Comparison of ENCODE assay signal across 14 cellular contexts in genomic region chr7:142754681-142755575, GRCh38. TPM values are rescaled to one million over a fixed set of nuclear protein-coding genes. Genes with fewer than 3 reads are reported as not detected.
DNase-seq lines count a peak whose midpoint lies in the region; ATAC-seq, FAIRE-seq and TF ChIP-seq lines count a peak whose summit lies in the region.
"Had no signal": no experiment of that assay in that cellular context is flagged by ENCODE, and none has a peak within 500 bp of the region (broad histone marks: within the 10 kb centered on the region; RNA-seq: fewer than 3 reads in every experiment).

No MANE protein-coding gene starts in this region.

- POLR2A ChIA-PET in PC-3 (lab: Charles Lee; ENCODE audit: unreplicated experiment), result no interaction called here

- CTCF ChIA-PET in PC-3 (lab: Charles Lee), result no interaction called here

- H3K4me1 ChIP-seq in PC-3 (ENCODE audit: insufficient read depth, low read length) (peaks cover 5% of the 10 kb centered on the region; the same call in 1 of the 2 replicates), pancreas (peaks cover 0 to 15% (median 10%) of the 10 kb centered on the region in 3 donors)
- H3K4me1 ChIP-seq: BLaER1, SJCRH30 had no signal

- H3K9me2 ChIP-seq in PC-3 (replicated peaks; ENCODE audit: low read length), result no peaks in the 10 kb centered on the region

- DNase-seq in HT1080 (ENCODE audit: low read depth) (peak; percentile 41), PC-3 (peak; percentile 44), cerebellum (ENCODE audit: low spot score) (peak; percentile 66), pancreas (peak in 2 of 6 donors; percentile 69 to 72), MG63 (no peak)
- no peak for DNase-seq in effector CD4-positive, alpha-beta T cell
- DNase-seq: CD8-positive, alpha-beta memory T cell; NCI-H1436 treated with DMSO at 0.1 percent for 48 hours; NCI-H345; RPMI8226; SJCRH30 had no signal

- H3K4me3 ChIP-seq in PC-3 (ENCODE audit: low read length), result no peak overlapping the region
- no peak overlapping the region for H3K4me3 ChIP-seq in pancreas
- H3K4me3 ChIP-seq in MG63, result no peak overlapping the region
- H3K4me3 ChIP-seq: BLaER1, SJCRH30 had no signal

- no peak overlapping the region for H3K4me2 ChIP-seq in PC-3 (ENCODE audit: low read length)
- H3K4me2 ChIP-seq: BLaER1 had no signal

- BruUV-seq in PC-3 (replicated peaks; lab: Mats Ljungman, UMichigan), result no TSS peak

- H3K27ac ChIP-seq in PC-3 (ENCODE audit: low read length), result no peak overlapping the region
- peak overlapping the region in 3 of 4 donors; percentile 16 to 91 (median 42) for H3K27ac ChIP-seq in pancreas
- H3K27ac ChIP-seq: BLaER1, SJCRH30 had no signal

- no peaks in the 10 kb centered on the region for H3F3A ChIP-seq in PC-3 (ENCODE audit: low read length, unreplicated experiment)

- H3K36me3 ChIP-seq in PC-3 (ENCODE audit: low read depth, low read length) (no peaks in the 10 kb centered on the region), pancreas (peaks cover 0 to 14% (median 0%) of the 10 kb centered on the region in 3 donors), MG63 (no peaks in the 10 kb centered on the region)
- H3K36me3 ChIP-seq: BLaER1, SJCRH30 had no signal

- TF ChIP-seq CTCF in PC-3 (conservative IDR thresholded peaks at IDR 0.05; ENCODE audit: low read depth, low read length) (no peak), pancreas (IDR thresholded peaks at IDR 0.05) (no peak)

- H3K9me3 ChIP-seq in PC-3 (ENCODE audit: low read length) (no peaks in the 10 kb centered on the region), pancreas (no peaks in the 10 kb centered on the region), MG63 (no peaks in the 10 kb centered on the region)
- H3K9me3 ChIP-seq: BLaER1, SJCRH30 had no signal

- H2AFZ ChIP-seq in PC-3 (ENCODE audit: low read length), result no peak overlapping the region

- H3K9ac ChIP-seq in PC-3 (ENCODE audit: low read length), result no peak overlapping the region
- H3K9ac ChIP-seq: BLaER1 had no signal

- H4K20me1 ChIP-seq in PC-3 (ENCODE audit: low read length), result no peaks in the 10 kb centered on the region
- H4K20me1 ChIP-seq: BLaER1 had no signal

- 31 to 47% methylated on average over 10 of the region's 10 CpGs for WGBS in pancreas, 2 donors

- intact Hi-C loops in PC-3 (cut with micrococcal nuclease) (no loop called here), pancreas (cut with DNase I) (no loop called here)

- FAIRE-seq in pancreas (lab: Jason Lieb, UNC), result no peak

- H3K79me2 ChIP-seq in PC-3 (ENCODE audit: low read length), result no peaks in the 10 kb centered on the region

- H3K27me3 ChIP-seq in PC-3 (ENCODE audit: low read length) (peaks cover 34% of the 10 kb centered on the region), pancreas (no peaks in the 10 kb centered on the region), MG63 (no peaks in the 10 kb centered on the region)
- H3K27me3 ChIP-seq: BLaER1, SJCRH30 had no signal

- peak; percentile 88 for ATAC-seq in PC-3
- ATAC-seq in pancreas, result peak; percentile 18 to 37 (median 28)
- no peak for ATAC-seq in GM21360 (IDR thresholded peaks at IDR 0.05; ENCODE audit: unreplicated experiment)

RNA-seq across cellular contexts. Expression of gene PRSS1, which starts 5.7 kb away (rescaled TPM):
- total RNA-seq in HT1080 (2014; rRNA removed; shearing (Covaris generic)), result not detected in 2 replicates
- not detected in 2 replicates for polyA plus RNA-seq in HT1080 (2015; cell fraction: cytosol; rRNA removed)
- not detected in 2 replicates for polyA plus RNA-seq in HT1080 (2015; cell fraction: nucleus; rRNA removed)
- total RNA-seq in PC-3 (2014; rRNA removed), result not detected in 2 replicates
- not detected for total RNA-seq in cerebellum
- total RNA-seq in pancreas, result over 10,000 TPM; 23,499 to 66,172 (median 43,326) TPM
- polyA plus RNA-seq in pancreas, result over 10,000 TPM; 22,582 to 45,101 TPM
- not detected in 2 replicates for total RNA-seq in MG63 (2014; rRNA removed; shearing (Covaris generic); ENCODE audit: low replicate concordance)
- total RNA-seq: CD8-positive, alpha-beta memory T cell; SJCRH30 had no signal
- polyA plus RNA-seq: CD8-positive, alpha-beta memory T cell; IgD-negative memory B cell had no signal

RNA-seq across cellular contexts. Expression of gene PRSS2, which starts 15.8 kb away (rescaled TPM):
- total RNA-seq in HT1080 (2014; rRNA removed; shearing (Covaris generic)), result not detected in 2 replicates
- not detected in 2 replicates for polyA plus RNA-seq in HT1080 (2015; cell fraction: cytosol; rRNA removed)
- not detected in 2 replicates for polyA plus RNA-seq in HT1080 (2015; cell fraction: nucleus; rRNA removed)
- 0.40 TPM in 1 of 2 replicates, not detected in the other for total RNA-seq in PC-3 (2014; rRNA removed)
- not detected for total RNA-seq in cerebellum
- total RNA-seq in pancreas, result over 10,000 TPM; 42,431 to 136,252 (median 67,286) TPM
- over 10,000 TPM; 25,162 to 43,147 TPM for polyA plus RNA-seq in pancreas
- total RNA-seq in MG63 (2014; rRNA removed; shearing (Covaris generic); ENCODE audit: low replicate concordance), result not detected in 2 replicates
- total RNA-seq: CD8-positive, alpha-beta memory T cell; SJCRH30 had no signal
- polyA plus RNA-seq: CD8-positive, alpha-beta memory T cell; IgD-negative memory B cell had no signal

Comparison
In these comparisons a context has a peak if more than half of its experiments do, and no peak if none do; other contexts are left out.
1. DNase-seq: peak in HT1080 (single experiment), PC-3 (single experiment) and cerebellum (single experiment); none in MG63 (single experiment) and effector CD4-positive, alpha-beta T cell (single experiment).
2. RNA of gene PRSS1, which starts 5.7 kb away (total RNA-seq): 23,499 to 66,172 TPM in pancreas; not detected in HT1080, not detected in PC-3, not detected in cerebellum (single experiment) and not detected in MG63; every median in the first group is over 1,000 times any median in the second.
3. RNA of gene PRSS2, which starts 15.8 kb away (total RNA-seq): 42,431 to 136,252 TPM in pancreas; 0.40 TPM in PC-3, not detected in HT1080, not detected in cerebellum (single experiment) and not detected in MG63; every median in the first group is over 1,000 times any median in the second.